ENCODE assay signal across 25 cellular contexts in the genomic region with DNA sequence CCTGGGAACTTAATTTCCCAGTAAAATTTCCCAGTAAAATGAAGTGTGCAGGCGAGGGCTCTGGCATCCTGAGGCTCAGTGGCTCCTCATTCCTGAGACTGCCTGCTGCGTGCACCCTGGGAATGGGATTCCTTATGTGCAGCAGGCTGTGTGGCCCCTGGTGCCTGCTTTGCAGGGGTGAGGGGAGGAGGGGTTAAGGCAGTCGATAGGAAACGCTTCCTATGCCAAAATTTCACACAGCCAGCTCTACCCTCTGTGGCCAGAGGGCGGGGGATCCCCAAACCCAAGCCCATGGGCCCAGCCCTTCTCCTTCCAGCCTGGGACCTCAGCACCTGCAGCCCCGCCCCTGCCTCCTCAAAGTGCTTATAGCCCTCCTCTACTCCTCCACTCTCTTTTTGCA. TPM values are rescaled to one million over a fixed set of nuclear protein-coding genes. Genes with fewer than 3 reads are reported as not detected.
"Had no signal": no experiment of that assay in that cellular context is flagged by ENCODE, and none has a peak within 500 bp of the region (broad histone marks: within the 10 kb centered on the region; RNA-seq: fewer than 3 reads in every experiment).

No MANE protein-coding gene starts in this region.

- ATAC-seq: activated CD8-positive, alpha-beta memory T cell treated with anti-CD3 and anti-CD28 coated beads, Interleukin-2, amount 10 ng/mL, durations not matched to agents 7 days and 5 days; activated CD8-positive, alpha-beta T cell treated with anti-CD3 and anti-CD28 coated beads for 36 hours; effector memory CD8-positive, alpha-beta T cell; gastrocnemius medialis; naive thymus-derived CD4-positive, alpha-beta T cell; upper lobe of right lung had no signal

- H3K27ac ChIP-seq: adrenal gland, esophagus squamous epithelium, gastrocnemius medialis, left ventricle myocardium inferior, thyroid gland, upper lobe of right lung had no signal

- H3K4me3 ChIP-seq: adrenal gland, esophagus squamous epithelium, gastrocnemius medialis, left ventricle myocardium inferior, thyroid gland, upper lobe of right lung had no signal

- H3K4me3 Mint-ChIP-seq: activated CD4-positive, alpha-beta T cell treated with anti-CD3 and anti-CD28 coated beads, Interleukin-2, amount 10 ng/mL, durations not matched to agents 7 days and 5 days; activated CD8-positive, alpha-beta memory T cell treated with anti-CD3 and anti-CD28 coated beads, Interleukin-2, amount 10 ng/mL, durations not matched to agents 7 days and 5 days; activated CD8-positive, alpha-beta T cell treated with anti-CD3 and anti-CD28 coated beads for 36 hours; activated naive CD4-positive, alpha-beta T cell treated with anti-CD3 and anti-CD28 coated beads, Interleukin-2, amount 50 U/mL, for 24 hours; activated T-helper 1 cell treated with anti-CD3 and anti-CD28 coated beads, Interleukin-12 subunit alpha, Interleukin-12 subunit beta, Interleukin-2, Interleukin-4 antibody, amounts not matched to agents 30 ng/mL and 10 ng/mL and 1 ng/mL, durations not matched to agents 14 hours and 24 hours and 36 hours; central memory CD8-positive, alpha-beta T cell; effector memory CD8-positive, alpha-beta T cell; naive thymus-derived CD4-positive, alpha-beta T cell; neural crest cell had no signal

- DNase-seq: activated CD4-positive, alpha-beta T cell treated with anti-CD3 and anti-CD28 coated beads, Interleukin-2, amount 10 ng/mL, durations not matched to agents 7 days and 5 days; activated CD8-positive, alpha-beta memory T cell treated with anti-CD3 and anti-CD28 coated beads, Interleukin-2, amount 10 ng/mL, durations not matched to agents 7 days and 5 days; activated CD8-positive, alpha-beta T cell treated with anti-CD3 and anti-CD28 coated beads for 36 hours; activated gamma-delta T cell treated with Interleukin-2 at 50 U/mL for 16 hours; adrenal gland; effector memory CD8-positive, alpha-beta T cell; esophagus squamous epithelium; gastrocnemius medialis; hippocampal formation; left ventricle myocardium inferior; naive thymus-derived CD4-positive, alpha-beta T cell; retina; stimulated activated CD4-positive, alpha-beta T cell treated with anti-CD3 and anti-CD28 coated beads, Interleukin-4, amount 100 ng/mL, for 1 hour; stimulated activated naive CD4-positive, alpha-beta T cell treated with Interleukin-2 at 50 U/mL for 16 hours; substantia nigra; thyroid gland; upper lobe of right lung had no signal

- H3K36me3 Mint-ChIP-seq: activated CD8-positive, alpha-beta memory T cell treated with anti-CD3 and anti-CD28 coated beads, Interleukin-2, amount 10 ng/mL, durations not matched to agents 7 days and 5 days had no signal

- H3K9me3 Mint-ChIP-seq: activated CD4-positive, alpha-beta T cell treated with anti-CD3 and anti-CD28 coated beads, Interleukin-2, amount 10 ng/mL, durations not matched to agents 7 days and 5 days; activated CD8-positive, alpha-beta T cell treated with anti-CD3 and anti-CD28 coated beads for 36 hours; activated naive CD4-positive, alpha-beta T cell treated with anti-CD3 and anti-CD28 coated beads, Interleukin-2, amount 50 U/mL, for 24 hours; activated T-helper 1 cell treated with anti-CD3 and anti-CD28 coated beads, Interleukin-12 subunit alpha, Interleukin-12 subunit beta, Interleukin-2, Interleukin-4 antibody, amounts not matched to agents 30 ng/mL and 10 ng/mL and 1 ng/mL, durations not matched to agents 14 hours and 24 hours and 36 hours; central memory CD8-positive, alpha-beta T cell; effector memory CD8-positive, alpha-beta T cell; naive thymus-derived CD4-positive, alpha-beta T cell; neural crest cell had no signal

- H3K36me3 ChIP-seq: adrenal gland, upper lobe of right lung had no signal

- H3K27ac Mint-ChIP-seq: activated CD4-positive, alpha-beta T cell treated with anti-CD3 and anti-CD28 coated beads, Interleukin-2, amount 10 ng/mL, durations not matched to agents 7 days and 5 days; activated CD8-positive, alpha-beta memory T cell treated with anti-CD3 and anti-CD28 coated beads, Interleukin-2, amount 10 ng/mL, durations not matched to agents 7 days and 5 days; activated CD8-positive, alpha-beta T cell treated with anti-CD3 and anti-CD28 coated beads for 36 hours; activated naive CD4-positive, alpha-beta T cell treated with anti-CD3 and anti-CD28 coated beads, Interleukin-2, amount 50 U/mL, for 24 hours; activated T-helper 1 cell treated with anti-CD3 and anti-CD28 coated beads, Interleukin-12 subunit alpha, Interleukin-12 subunit beta, Interleukin-2, Interleukin-4 antibody, amounts not matched to agents 30 ng/mL and 10 ng/mL and 1 ng/mL, durations not matched to agents 14 hours and 24 hours and 36 hours; naive thymus-derived CD4-positive, alpha-beta T cell; progenitor cell of endocrine pancreas had no signal

- H3K27me3 Mint-ChIP-seq: activated CD4-positive, alpha-beta T cell treated with anti-CD3 and anti-CD28 coated beads, Interleukin-2, amount 10 ng/mL, durations not matched to agents 7 days and 5 days; activated CD8-positive, alpha-beta memory T cell treated with anti-CD3 and anti-CD28 coated beads, Interleukin-2, amount 10 ng/mL, durations not matched to agents 7 days and 5 days; activated CD8-positive, alpha-beta T cell treated with anti-CD3 and anti-CD28 coated beads for 36 hours; activated naive CD4-positive, alpha-beta T cell treated with anti-CD3 and anti-CD28 coated beads, Interleukin-2, amount 50 U/mL, for 24 hours; central memory CD8-positive, alpha-beta T cell; effector memory CD8-positive, alpha-beta T cell; naive thymus-derived CD4-positive, alpha-beta T cell; progenitor cell of endocrine pancreas had no signal

- H3K27me3 ChIP-seq: adrenal gland, esophagus squamous epithelium, gastrocnemius medialis, thyroid gland, upper lobe of right lung had no signal

- H3K4me1 Mint-ChIP-seq: activated naive CD4-positive, alpha-beta T cell treated with anti-CD3 and anti-CD28 coated beads, Interleukin-2, amount 50 U/mL, for 24 hours had no signal

- H3K9me3 ChIP-seq: adrenal gland, esophagus squamous epithelium, gastrocnemius medialis, left ventricle myocardium inferior, thyroid gland, upper lobe of right lung had no signal

- H3K4me1 ChIP-seq: adrenal gland, left ventricle myocardium inferior, thyroid gland, upper lobe of right lung had no signal

RNA-seq across cellular contexts. Expression of a gene that starts 12.1 kb away (rescaled TPM):
- total RNA-seq: dermis microvascular lymphatic vessel endothelial cell had no signal
- polyA plus RNA-seq: naive thymus-derived CD4-positive, alpha-beta T cell had no signal

RNA-seq across cellular contexts. Expression of a gene that starts 38.6 kb away (rescaled TPM):
- total RNA-seq: activated CD4-positive, alpha-beta T cell treated with anti-CD3 and anti-CD28 coated beads, Interleukin-2, amount 10 ng/mL, durations not matched to agents 7 days and 5 days; activated CD8-positive, alpha-beta memory T cell treated with anti-CD3 and anti-CD28 coated beads, Interleukin-2, amount 10 ng/mL, durations not matched to agents 7 days and 5 days; activated CD8-positive, alpha-beta T cell treated with anti-CD3 and anti-CD28 coated beads for 36 hours; astrocyte; esophagus squamous epithelium; left ventricle myocardium inferior; naive thymus-derived CD4-positive, alpha-beta T cell; T-helper 2 cell treated with Interferon-gamma antibody and Interleukin-4, amounts not matched to agents 100 ng/mL and 5 ng/mL, for 36 hours; upper lobe of right lung had no signal
- polyA plus RNA-seq: naive thymus-derived CD4-positive, alpha-beta T cell had no signal
